9 cellular contexts compared by ENCODE assay signal in the genomic region with DNA sequence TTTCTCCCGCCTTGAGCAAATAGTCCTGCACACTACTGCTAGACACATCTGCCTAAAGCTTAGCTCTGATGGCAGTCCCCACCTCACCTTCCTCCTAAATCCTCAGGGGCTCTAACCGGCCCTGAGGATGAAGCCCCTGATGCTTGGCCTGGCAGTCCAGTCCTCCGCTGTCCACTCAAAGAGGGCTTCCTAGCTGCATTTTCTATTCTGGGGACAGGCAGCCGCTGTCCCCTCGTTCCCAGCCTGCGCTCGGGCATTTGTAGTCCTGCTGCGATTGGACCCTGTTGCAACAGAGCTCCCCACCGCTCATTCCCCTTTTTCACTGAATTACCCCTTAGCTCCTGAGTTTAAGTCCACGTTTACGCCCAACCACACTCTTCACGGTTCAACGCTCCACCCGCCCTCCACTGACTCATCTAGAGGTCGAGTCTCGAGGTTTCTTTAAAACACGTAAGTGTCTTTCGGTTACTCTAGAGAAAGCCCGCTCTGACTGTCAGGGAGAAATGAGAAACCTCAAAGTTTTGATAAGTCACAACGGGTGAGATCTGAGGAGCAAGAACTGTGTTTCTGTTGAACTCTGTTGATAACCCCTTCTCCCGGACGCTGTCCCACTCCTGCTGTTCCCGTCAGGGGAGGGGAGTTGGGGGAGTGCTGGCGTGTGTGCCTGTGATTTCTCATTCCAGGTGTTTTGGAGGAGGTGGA. TPM values are rescaled to one million over a fixed set of nuclear protein-coding genes. Genes with fewer than 3 reads are reported as not detected.
DNase-seq lines count a peak whose midpoint lies in the region; ATAC-seq, FAIRE-seq and TF ChIP-seq lines count a peak whose summit lies in the region.
"Had no signal": no experiment of that assay in that cellular context is flagged by ENCODE, and none has a peak within 500 bp of the region (broad histone marks: within the 10 kb centered on the region; RNA-seq: fewer than 3 reads in every experiment).

No MANE protein-coding gene starts in this region.

- FAIRE-seq in K562 (lab: Jason Lieb, UNC) (peak; percentile 90), D721Med (lab: Jason Lieb, UNC) (no peak)

- H3K4me2 ChIP-seq in K562 (ENCODE audit: insufficient read depth, low read length): peak overlapping the region; percentile 75

- TF ChIP-seq RAD21 in K562 (CRISPR knock-in tag; conservative IDR thresholded peaks at IDR 0.05 in 1 of 2, IDR thresholded peaks at IDR 0.05 in 1 of 2): no peak

- peaks cover 33 to 40% of the 10 kb centered on the region in 2 experiments for H3K4me1 ChIP-seq in K562 (replicated peaks in 1 of 2; ENCODE audit: control insufficient read depth in 2 of 2, insufficient read depth in 2 of 2, low read length in 2 of 2)
- H3K4me1 ChIP-seq in upper lobe of right lung: peaks cover 30% of the 10 kb centered on the region

- H3K27me3 ChIP-seq in K562 (ENCODE audit: control insufficient read depth in 2 of 2, insufficient read depth in 2 of 2, low read length in 2 of 2) (peaks cover 5 to 16% of the 10 kb centered on the region in 2 experiments; a peak in 2 of 5 replicates), upper lobe of right lung (no peaks in the 10 kb centered on the region)

- no peaks in the 10 kb centered on the region for H3K9me1 ChIP-seq in K562 (ENCODE audit: control insufficient read depth, insufficient read depth, low read length)

- H3K36me3 ChIP-seq in K562 (ENCODE audit: control insufficient read depth, insufficient read depth, low read length): no peaks in the 10 kb centered on the region
- H3K36me3 ChIP-seq in upper lobe of right lung: no peaks in the 10 kb centered on the region

- H3K9me3 ChIP-seq in K562 (replicated peaks; ENCODE audit: control insufficient read depth, insufficient read depth, low read depth, low read length): no peaks in the 10 kb centered on the region
- no peaks in the 10 kb centered on the region for H3K9me3 ChIP-seq in upper lobe of right lung

- H3K27ac Mint-ChIP-seq in T-helper 2 cell treated with Interferon-gamma antibody and Interleukin-4, amounts not matched to agents 5 μg/mL and 100 μg/mL, for 36 hours: peak overlapping the region; percentile 97
- H3K27ac Mint-ChIP-seq in natural killer cell treated with Interleukin-12 subunit alpha and Interleukin-12 subunit beta and Interleukin-15 and Interleukin-18, amount 100 ng/mL, for 72 hours: peak overlapping the region; percentile 99 to 100

- no peaks in the 10 kb centered on the region for H4K20me1 ChIP-seq in K562 (replicated peaks; ENCODE audit: control insufficient read depth, insufficient read depth, low read length)

- peak overlapping the region; percentile 26 for H3K4me3 ChIP-seq in K562
- H3K4me3 ChIP-seq in upper lobe of right lung: peak overlapping the region; percentile 12

- H3K36me3 Mint-ChIP-seq in T-helper 2 cell treated with Interferon-gamma antibody and Interleukin-4, amounts not matched to agents 5 μg/mL and 100 μg/mL, for 36 hours (ENCODE audit: low read depth): peaks cover 82% of the 10 kb centered on the region
- H3K36me3 Mint-ChIP-seq in natural killer cell treated with Interleukin-12 subunit alpha and Interleukin-12 subunit beta and Interleukin-15 and Interleukin-18, amount 100 ng/mL, for 72 hours: peaks cover 8% of the 10 kb centered on the region

- peak; percentile 40; the same call in 1 of the 2 replicates for TF ChIP-seq EP300 in K562 (IDR thresholded peaks at IDR 0.05; ENCODE audit: low read length)

- peaks cover 83% of the 10 kb centered on the region for H3K4me1 Mint-ChIP-seq in T-helper 2 cell treated with Interferon-gamma antibody and Interleukin-4, amounts not matched to agents 5 μg/mL and 100 μg/mL, for 36 hours (ENCODE audit: low read depth)
- peaks cover 62% of the 10 kb centered on the region in 2 donors for H3K4me1 Mint-ChIP-seq in natural killer cell treated with Interleukin-12 subunit alpha and Interleukin-12 subunit beta and Interleukin-15 and Interleukin-18, amount 100 ng/mL, for 72 hours (ENCODE audit: low read depth in 2 of 2)

- no TSS peak for BruUV-seq in K562 (replicated peaks; lab: Mats Ljungman, UMichigan)

- intact Hi-C loops in K562 (cut with micrococcal nuclease) (loop anchor here (1.0 to 2.0 kb wide), 3 partner anchors 24 to 198 kb away; no protein-coding TSS in a partner anchor), upper lobe of right lung (cut with DNase I) (no loop called here)

- no peak for TF ChIP-seq POLR2A in K562 (conservative IDR thresholded peaks at IDR 0.05)

- H3K79me2 ChIP-seq in K562 (ENCODE audit: control insufficient read depth, insufficient read depth, low read length): no peaks in the 10 kb centered on the region

- WGBS in K562 (ENCODE audit: insufficient coverage, low coverage, missing lambda C conversion rate): 3% methylated on average over 24 of the region's 24 CpGs

- peak overlapping the region; percentile 61 to 88 for H3K9ac ChIP-seq in K562 (ENCODE audit: insufficient read depth in 1 of 2, low read depth in 2 of 2, low read length in 2 of 2)

- no peaks in the 10 kb centered on the region for H3K27me3 Mint-ChIP-seq in T-helper 2 cell treated with Interferon-gamma antibody and Interleukin-4, amounts not matched to agents 5 μg/mL and 100 μg/mL, for 36 hours (ENCODE audit: low read depth)
- peaks cover 0 to 8% of the 10 kb centered on the region in 2 donors for H3K27me3 Mint-ChIP-seq in natural killer cell treated with Interleukin-12 subunit alpha and Interleukin-12 subunit beta and Interleukin-15 and Interleukin-18, amount 100 ng/mL, for 72 hours

- peak overlapping the region; percentile 77 for H2AFZ ChIP-seq in K562 (ENCODE audit: low read depth, low read length)

- peak; percentile 63 for ATAC-seq in HG03175 (IDR thresholded peaks at IDR 0.05; ENCODE audit: unreplicated experiment)
- peak; percentile 57 for ATAC-seq in K562
- ATAC-seq in natural killer cell treated with Interleukin-12 subunit alpha and Interleukin-12 subunit beta and Interleukin-15 and Interleukin-18, amount 100 ng/mL, for 72 hours: peak; percentile 82 to 88
- peak; percentile 4 for ATAC-seq in upper lobe of right lung

- peak overlapping the region; percentile 92 for H3K4me3 Mint-ChIP-seq in T-helper 2 cell treated with Interferon-gamma antibody and Interleukin-4, amounts not matched to agents 5 μg/mL and 100 μg/mL, for 36 hours
- H3K4me3 Mint-ChIP-seq in natural killer cell treated with Interleukin-12 subunit alpha and Interleukin-12 subunit beta and Interleukin-15 and Interleukin-18, amount 100 ng/mL, for 72 hours: peak overlapping the region; percentile 97

- H3K9me3 Mint-ChIP-seq in T-helper 2 cell treated with Interferon-gamma antibody and Interleukin-4, amounts not matched to agents 5 μg/mL and 100 μg/mL, for 36 hours: no peaks in the 10 kb centered on the region
- no peaks in the 10 kb centered on the region for H3K9me3 Mint-ChIP-seq in natural killer cell treated with Interleukin-12 subunit alpha and Interleukin-12 subunit beta and Interleukin-15 and Interleukin-18, amount 100 ng/mL, for 72 hours

- POLR2A ChIA-PET in K562 (lab: Yijun Ruan, JAX): interaction anchor here (0.6 to 1.6 kb wide), 9 partner anchors 17 to 1720 kb away, joined by 3 to 5 read pairs (median 3); no protein-coding TSS in a partner anchor

- H3K27ac ChIP-seq in K562 (ENCODE audit: extremely low read depth, low read depth, low read length) (peak overlapping the region; percentile 30; the same call in 2 of the 3 replicates), upper lobe of right lung (peak overlapping the region; percentile 66)

- CTCF ChIA-PET in K562 (lab: Yijun Ruan, JAX; ENCODE audit: low intra/inter-chr PET ratio): interaction anchor here (0.7 to 2.3 kb wide), 9 partner anchors 28 to 258 kb away, joined by 3 to 26 read pairs (median 5); partner anchors contain the start of gene IGFBP4

- peak; percentile 31 for DNase-seq in NCI-H2227 treated with DMSO at 0.1 percent for 48 hours (lab: John Stamatoyannopoulos, UW)
- no peak for DNase-seq in NCI-H2227 (lab: John Stamatoyannopoulos, UW; ENCODE audit: unreplicated experiment)
- DNase-seq in T-helper 2 cell treated with Interferon-gamma antibody and Interleukin-4, amounts not matched to agents 5 μg/mL and 100 μg/mL, for 36 hours (ENCODE audit: low spot score): peak; percentile 87
- DNase-seq in K562 (ENCODE audit: extremely low read depth in 1 of 4, low spot score in 3 of 4): peak; percentile 52 to 76 (median 62)
- peak; percentile 92 for DNase-seq in natural killer cell treated with Interleukin-12 subunit alpha and Interleukin-12 subunit beta and Interleukin-15 and Interleukin-18, amount 100 ng/mL, for 72 hours (ENCODE audit: low spot score)
- peak; percentile 48 for DNase-seq in upper lobe of right lung
- DNase-seq in D721Med (ENCODE audit: insufficient read length, low spot score): no peak

- in situ Hi-C loops in K562 (cut with MboI): no loop called here

- 0 out of 6 replicates have a peak, but pooled peaks of 1 of the 3 experiments have one; percentile 7 for TF ChIP-seq CTCF in K562 (IDR thresholded peaks at IDR 0.05 in 2 of 3, conservative IDR thresholded peaks at IDR 0.05 in 1 of 3; ENCODE audit: insufficient read depth in 2 of 3, low read depth in 1 of 3, low read length in 3 of 3)
- peak; percentile 15 for TF ChIP-seq CTCF in upper lobe of right lung (IDR thresholded peaks at IDR 0.05)
- no peak for TF ChIP-seq CTCF in D721Med (IDR thresholded peaks at IDR 0.05; ENCODE audit: insufficient read depth, missing control alignments)

RNA-seq across cellular contexts. Expression of gene CCR7, which starts 4.5 kb away (rescaled TPM):
- total RNA-seq in K562 (2011; cell fraction: chromatin; rRNA removed; ENCODE audit: low replicate concordance): 0.62 and 2.8 TPM in 2 replicates
- total RNA-seq in K562 (2011; cell fraction: nucleolus; rRNA removed): 1.6 and 2.2 TPM in 2 replicates
- 1.1 and 1.2 TPM in 2 replicates for total RNA-seq in K562 (2011; cell fraction: nucleoplasm; rRNA removed)
- total RNA-seq in K562 (2014; rRNA removed) (0.14 and 0.33 TPM in 2 replicates), K562 (2014; rRNA removed; fragmentation: Illumina TruSeq; extraction: Trizol) (0.13 and 0.22 TPM in 2 replicates), K562 (2015; rRNA removed; fragmentation: Illumina TruSeq; extraction: Trizol) (0.30 and 0.51 TPM in 2 replicates), K562 (2021) (1.1 and 1.3 TPM in 2 replicates), upper lobe of right lung (1.1 TPM)
- polyA plus RNA-seq in K562 (2011; rRNA removed) (0.46 and 1.4 TPM in 2 replicates), K562 (2014; fragmentation: Illumina TruSeq; extraction: Trizol) (0.48 and 0.73 TPM in 2 replicates), K562 (2014; fragmentation: Nextera tagmentation; extraction: Ambion mirVana) (1 to 10 TPM in 1 of 2 experiments, under 1 TPM in 1; 0.58 to 1.0 TPM), K562 (2014; rRNA removed) (0.32 and 0.56 TPM in 2 replicates)
- 0.83 and 6.2 TPM in 2 replicates for polyA plus RNA-seq in K562 (2011; cell fraction: cytosol; rRNA removed)
- 0.28 and 2.5 TPM in 2 replicates for polyA plus RNA-seq in K562 (2011; cell fraction: nucleus; rRNA removed)
- 0.48 and 2.1 TPM in 2 replicates for polyA plus RNA-seq in K562 (2012)
- polyA minus RNA-seq in K562 (2011; rRNA and poly(A)+ RNA removed): 1.1 and 4.7 TPM in 2 replicates
- 1.3 TPM in 1 of 2 replicates, not detected in the other for polyA minus RNA-seq in K562 (2011; cell fraction: cytosol; rRNA and poly(A)+ RNA removed)
- polyA minus RNA-seq in K562 (2011; cell fraction: nucleus; rRNA and poly(A)+ RNA removed): 0.67 and 1.5 TPM in 2 replicates
- 10 to 100 TPM; 65.7 to 71.1 TPM for total RNA-seq in natural killer cell treated with Interleukin-12 subunit alpha and Interleukin-12 subunit beta and Interleukin-15 and Interleukin-18, amount 100 ng/mL, for 72 hours
- total RNA-seq: endothelial cell of umbilical vein had no signal

RNA-seq across cellular contexts. Expression of gene TNS4, which starts 59.3 kb away (rescaled TPM):
- 2.1 and 5.8 TPM in 2 replicates for total RNA-seq in K562 (2011; cell fraction: chromatin; rRNA removed; ENCODE audit: low replicate concordance)
- total RNA-seq in K562 (2011; cell fraction: nucleolus; rRNA removed): 1.4 and 1.7 TPM in 2 replicates
- 2.7 and 2.8 TPM in 2 replicates for total RNA-seq in K562 (2011; cell fraction: nucleoplasm; rRNA removed)
- 0.18 and 0.24 TPM in 2 replicates for total RNA-seq in K562 (2014; rRNA removed)
- total RNA-seq in K562 (2014; rRNA removed; fragmentation: Illumina TruSeq; extraction: Trizol): 0.06 and 0.11 TPM in 2 replicates
- not detected in 2 replicates for total RNA-seq in K562 (2015; rRNA removed; fragmentation: Illumina TruSeq; extraction: Trizol)
- 0.73 and 0.78 TPM in 2 replicates for total RNA-seq in K562 (2021)
- 0.15 and 0.53 TPM in 2 replicates for polyA plus RNA-seq in K562 (2011; rRNA removed)
- polyA plus RNA-seq in K562 (2011; cell fraction: cytosol; rRNA removed): 0.09 and 0.89 TPM in 2 replicates
- polyA plus RNA-seq in K562 (2011; cell fraction: nucleus; rRNA removed): 0.38 and 4.1 TPM in 2 replicates
- 0.49 and 1.4 TPM in 2 replicates for polyA plus RNA-seq in K562 (2012)
- polyA plus RNA-seq in K562 (2014; fragmentation: Illumina TruSeq; extraction: Trizol): 0.54 and 0.61 TPM in 2 replicates
- polyA plus RNA-seq in K562 (2014; fragmentation: Nextera tagmentation; extraction: Ambion mirVana): under 1 TPM; 0.04 to 0.07 TPM
- 0.29 and 0.40 TPM in 2 replicates for polyA plus RNA-seq in K562 (2014; rRNA removed)
- polyA minus RNA-seq in K562 (2011; rRNA and poly(A)+ RNA removed): 1.1 TPM in 1 of 2 replicates, not detected in the other
- 1.1 TPM in 1 of 2 replicates, not detected in the other for polyA minus RNA-seq in K562 (2011; cell fraction: cytosol; rRNA and poly(A)+ RNA removed)
- polyA minus RNA-seq in K562 (2011; cell fraction: nucleus; rRNA and poly(A)+ RNA removed): 0.22 and 2.7 TPM in 2 replicates
- total RNA-seq in natural killer cell treated with Interleukin-12 subunit alpha and Interleukin-12 subunit beta and Interleukin-15 and Interleukin-18, amount 100 ng/mL, for 72 hours: 1 to 10 TPM in 1 of 2 donors, under 1 TPM in 1; 0.76 to 2.9 TPM
- 0.78 TPM for total RNA-seq in upper lobe of right lung
- total RNA-seq: endothelial cell of umbilical vein had no signal
- polyA plus RNA-seq: endothelial cell of umbilical vein had no signal

Comparison
In these comparisons a context has a peak if more than half of its experiments do, and no peak if none do; other contexts are left out.
1. DNase-seq: peak in NCI-H2227 treated with DMSO at 0.1 percent for 48 hours (single experiment), T-helper 2 cell treated with Interferon-gamma antibody and Interleukin-4, amounts not matched to agents 5 μg/mL and 100 μg/mL, for 36 hours (single experiment), K562 (4 of 4), natural killer cell treated with Interleukin-12 subunit alpha and Interleukin-12 subunit beta and Interleukin-15 and Interleukin-18, amount 100 ng/mL, for 72 hours (single experiment) and upper lobe of right lung (single experiment); none in NCI-H2227 (single experiment) and D721Med (single experiment).
2. ATAC-seq: peak in every context shown above with its lines; median percentile 85 in natural killer cell treated with Interleukin-12 subunit alpha and Interleukin-12 subunit beta and Interleukin-15 and Interleukin-18, amount 100 ng/mL, for 72 hours; 63 in HG03175; 57 in K562; 4 in upper lobe of right lung.
3. RNA of gene CCR7, which starts 4.5 kb away (total RNA-seq): 65.7 to 71.1 TPM in natural killer cell treated with Interleukin-12 subunit alpha and Interleukin-12 subunit beta and Interleukin-15 and Interleukin-18, amount 100 ng/mL, for 72 hours; 1.1 TPM in upper lobe of right lung (single experiment) and 0.13 to 2.8 TPM in K562; every median in the first group is over 10 times any median in the second.